20 cellular contexts compared by ENCODE assay signal in genomic region chr4:22595684-22596083, GRCh38.
DNase-seq lines count a peak whose midpoint lies in the region; ATAC-seq, FAIRE-seq and TF ChIP-seq lines count a peak whose summit lies in the region.
"Had no signal": no experiment of that assay in that cellular context is flagged by ENCODE, and none has a peak within 500 bp of the region (broad histone marks: within the 10 kb centered on the region; RNA-seq: fewer than 3 reads in every experiment).

No MANE protein-coding gene starts in this region.

- H3K9ac ChIP-seq in GM12878 (ENCODE audit: control insufficient read depth, insufficient read depth, low read length), result no peak overlapping the region

- no peak for FAIRE-seq in GM12878 (lab: Jason Lieb, UNC)
- FAIRE-seq: K562 had no signal

- CTCF ChIA-PET in activated CD4-positive, alpha-beta T cell treated with anti-CD3 and anti-CD28 coated beads for 36 hours (lab: Charles Lee), result no interaction called here
- CTCF ChIA-PET in GM12878 (lab: Yijun Ruan, JAX), result interaction anchor here (0.6 to 1.9 kb wide), 11 partner anchors 8 to 185 kb away, joined by 3 to 8 read pairs (median 4); no protein-coding TSS in a partner anchor

- no peak overlapping the region for H3K27ac Mint-ChIP-seq in activated CD4-positive, alpha-beta T cell treated with anti-CD3 and anti-CD28 coated beads for 36 hours
- H3K27ac Mint-ChIP-seq: CD4-positive, alpha-beta memory T cell had no signal

- no peaks in the 10 kb centered on the region for H3K27me3 Mint-ChIP-seq in activated CD4-positive, alpha-beta T cell treated with anti-CD3 and anti-CD28 coated beads for 36 hours
- H3K27me3 Mint-ChIP-seq: CD4-positive, alpha-beta memory T cell had no signal

- H3K4me1 ChIP-seq in GM12878 (ENCODE audit: control insufficient read depth, insufficient read depth, low read length) (no peaks in the 10 kb centered on the region), HAP-1 (no peaks in the 10 kb centered on the region)
- H3K4me1 ChIP-seq: body of pancreas had no signal

- no peak for TF ChIP-seq CTCF in GM12878 (IDR thresholded peaks at IDR 0.05 in 2 of 3, conservative IDR thresholded peaks at IDR 0.05 in 1 of 3; ENCODE audit: control insufficient read depth in 2 of 3, extremely low read depth in 1 of 3, insufficient read depth in 1 of 3, low read depth in 3 of 3, low read length in 3 of 3)

- H3K36me3 ChIP-seq in GM12878 (ENCODE audit: control insufficient read depth in 2 of 2, insufficient read depth in 2 of 2, low read length in 1 of 2) (no peaks in the 10 kb centered on the region), HAP-1 (replicated peaks) (no peaks in the 10 kb centered on the region)
- H3K36me3 ChIP-seq: stomach had no signal

- no peaks in the 10 kb centered on the region for H3K9me3 ChIP-seq in GM12878 (replicated peaks; ENCODE audit: control insufficient read depth, insufficient read depth, low read length)
- H3K9me3 ChIP-seq in HAP-1, result no peaks in the 10 kb centered on the region
- H3K9me3 ChIP-seq: body of pancreas, stomach had no signal

- H4K20me1 ChIP-seq in GM12878 (ENCODE audit: control insufficient read depth, insufficient read depth), result no peaks in the 10 kb centered on the region

- H3K4me1 Mint-ChIP-seq in activated CD4-positive, alpha-beta T cell treated with anti-CD3 and anti-CD28 coated beads for 36 hours, result peaks cover 3% of the 10 kb centered on the region
- H3K4me1 Mint-ChIP-seq: CD4-positive, alpha-beta memory T cell had no signal

- H3K4me3 Mint-ChIP-seq in activated CD4-positive, alpha-beta T cell treated with anti-CD3 and anti-CD28 coated beads for 36 hours, result no peak overlapping the region
- H3K4me3 Mint-ChIP-seq: CD4-positive, alpha-beta memory T cell had no signal

- POLR2A ChIA-PET in activated CD4-positive, alpha-beta T cell treated with anti-CD3 and anti-CD28 coated beads for 36 hours (lab: Charles Lee), result no interaction called here
- POLR2A ChIA-PET in GM12878 (lab: Charles Lee), result interaction anchor here (0.7 to 3.7 kb wide), 15 partner anchors 8 to 163 kb away, joined by 3 to 17 read pairs (median 4); no protein-coding TSS in a partner anchor

- H3K4me2 ChIP-seq in GM12878 (ENCODE audit: control insufficient read depth, insufficient read depth), result no peak overlapping the region

- peak; percentile 23 for ATAC-seq in activated CD4-positive, alpha-beta T cell treated with anti-CD3 and anti-CD28 coated beads for 36 hours
- ATAC-seq in HG03558 (IDR thresholded peaks at IDR 0.05; ENCODE audit: extremely low read depth, unreplicated experiment) (peak; percentile 56), GM12878 (peak; percentile 84)
- ATAC-seq: body of pancreas, HCT116, K562 had no signal

- TF ChIP-seq EP300 in GM12878 (IDR thresholded peaks at IDR 0.05; ENCODE audit: borderline replicate concordance in 1 of 2, control insufficient read depth in 1 of 2, low read depth in 2 of 2, low read length in 2 of 2), result peak; percentile 58 to 75; a peak in 2 of 4 replicates

- WGBS in GM12878 (ENCODE audit: insufficient coverage, insufficient replicate concordance, low lambda C conversion rate, missing lambda C conversion rate), result 23% methylated on average over 3 of the region's 3 CpGs

- H3K4me3 ChIP-seq in GM12878 (no peak overlapping the region), HAP-1 (no peak overlapping the region)
- H3K4me3 ChIP-seq: body of pancreas, K562, skin epidermis, stomach had no signal

- SMC1A ChIA-PET in GM12878 (lab: Charles Lee; ENCODE audit: uncharacterized antibody, unreplicated experiment), result interaction anchor here (0.8 to 2.6 kb wide), 26 partner anchors 9 to 187 kb away, joined by 3 to 22 read pairs (median 4); no protein-coding TSS in a partner anchor

- in situ Hi-C loops in GM12878 (cut with MboI), result no loop called here
- in situ Hi-C loops in HAP-1 (cut with MboI; ENCODE audit: low sequenced_read_pairs), result no loop called here

- TF ChIP-seq POLR2A in GM12878 (IDR thresholded peaks at IDR 0.05; ENCODE audit: low read depth, low read length), result no peak

- no peaks in the 10 kb centered on the region for H3K79me2 ChIP-seq in GM12878 (ENCODE audit: control insufficient read depth, insufficient read depth, low read length)

- no TSS peak for BruUV-seq in GM12878 (replicated peaks; lab: Mats Ljungman, UMichigan)

- TF ChIP-seq RAD21 in GM12878 (IDR thresholded peaks at IDR 0.05; ENCODE audit: insufficient read depth, low read depth, low read length), result no peak

- no peak overlapping the region for H3K27ac ChIP-seq in GM12878 (ENCODE audit: control insufficient read depth, insufficient read depth)
- H3K27ac ChIP-seq: body of pancreas, skin epidermis, stomach had no signal

- no peak overlapping the region for H2AFZ ChIP-seq in GM12878 (ENCODE audit: control insufficient read depth, low read depth, low read length)

- RAD21 ChIA-PET in GM12878 (lab: Charles Lee; ENCODE audit: unreplicated experiment), result interaction anchor here (0.7 to 3.1 kb wide), 20 partner anchors 8 to 169 kb away, joined by 3 to 27 read pairs (median 4); no protein-coding TSS in a partner anchor

- no peaks in the 10 kb centered on the region for H3K9me3 Mint-ChIP-seq in activated CD4-positive, alpha-beta T cell treated with anti-CD3 and anti-CD28 coated beads for 36 hours (ENCODE audit: low read depth)

- DNase-seq in activated CD4-positive, alpha-beta T cell treated with anti-CD3 and anti-CD28 coated beads for 36 hours, result no peak
- no peak for DNase-seq in activated CD4-positive, alpha-beta T cell treated with anti-CD3 and anti-CD28 coated beads for 4 hours
- DNase-seq in GM12878 (ENCODE audit: low read depth, low spot score), result peak; percentile 17
- no peak for DNase-seq in NCI-H2196 (lab: John Stamatoyannopoulos, UW; ENCODE audit: unreplicated experiment)
- DNase-seq in HAP-1 (ENCODE audit: low spot score in 2 of 2), result no peak
- no peak for DNase-seq in putamen (ENCODE audit: low spot score)
- no peak for DNase-seq in NCI-H345 (lab: John Stamatoyannopoulos, UW)
- DNase-seq: 8988T; activated CD8-positive, alpha-beta memory T cell treated with anti-CD3 and anti-CD28 coated beads for 24 hours; activated gamma-delta T cell; body of pancreas; CD4-positive, alpha-beta memory T cell; EL; NCI-H1694 treated with DMSO at 0.1 percent for 48 hours; NCI-H774; stomach had no signal

- H3K27me3 ChIP-seq in GM12878 (replicated peaks in 1 of 2; ENCODE audit: control insufficient read depth in 2 of 2, insufficient read depth in 2 of 2, low read length in 1 of 2) (no peaks in the 10 kb centered on the region), HAP-1 (ENCODE audit: low read depth) (peaks cover 6% of the 10 kb centered on the region; the same call in 1 of the 2 replicates)
- H3K27me3 ChIP-seq: body of pancreas, stomach had no signal

- intact Hi-C loops in activated CD4-positive, alpha-beta T cell treated with anti-CD3 and anti-CD28 coated beads for 36 hours (cut with DNase I, micrococcal nuclease), result no loop called here
- intact Hi-C loops in GM12878 (cut with micrococcal nuclease; ENCODE audit: unreplicated experiment), result loop anchor here (5.0 kb wide), 3 partner anchors 78 to 113 kb away; partner anchors contain the start of gene ADGRA3

- no peaks in the 10 kb centered on the region for H3K36me3 Mint-ChIP-seq in activated CD4-positive, alpha-beta T cell treated with anti-CD3 and anti-CD28 coated beads for 36 hours (ENCODE audit: low read depth)
- H3K36me3 Mint-ChIP-seq: CD4-positive, alpha-beta memory T cell had no signal

TF ChIP-seq in GM12878, 131 proteins besides CTCF, POLR2A, EP300 and RAD21 (continues in another document):
- TF ChIP-seq MYB (IDR thresholded peaks at IDR 0.05; ENCODE audit: borderline replicate concordance, low read depth, low read length) (peak; percentile 79; the same call in 1 of the 2 replicates), RELB (IDR thresholded peaks at IDR 0.05; ENCODE audit: low read depth) (peak; percentile 86), BCL11A (IDR thresholded peaks at IDR 0.05; ENCODE audit: low read depth, low read length) (peak; percentile 60; the same call in 1 of the 2 replicates), MEF2B (IDR thresholded peaks at IDR 0.05; ENCODE audit: partially characterized antibody, poor library complexity, severe bottlenecking) (peak; percentile 86), NBN (IDR thresholded peaks at IDR 0.05) (peak; percentile 64), BHLHE40 (IDR thresholded peaks at IDR 0.05; ENCODE audit: borderline replicate concordance in 1 of 2, low read depth in 2 of 2, low read length in 1 of 2) (0 out of 4 replicates have a peak, but pooled peaks of 1 of the 2 experiments have one; percentile 24), ESRRA (IDR thresholded peaks at IDR 0.05; ENCODE audit: low read length) (0 out of 2 replicates have a peak, but pooled peaks have one; percentile 40), ZNF24 (IDR thresholded peaks at IDR 0.05) (no peak), SMAD1 (IDR thresholded peaks at IDR 0.05; ENCODE audit: low read depth, partially characterized antibody) (peak; percentile 67), ATF7 (IDR thresholded peaks at IDR 0.05; ENCODE audit: low read depth) (peak; percentile 95), MTA2 (IDR thresholded peaks at IDR 0.05; ENCODE audit: low read depth) (peak; percentile 68), IRF4 (IDR thresholded peaks at IDR 0.05; ENCODE audit: low read depth, low read length) (no peak), USF1 (IDR thresholded peaks at IDR 0.05; ENCODE audit: borderline replicate concordance, extremely low read length, insufficient read depth, low read depth, low read length) (no peak), MEF2A (IDR thresholded peaks at IDR 0.05; ENCODE audit: insufficient read depth, low read depth, low read length) (peak; percentile 78; the same call in 1 of the 2 replicates)

Comparison
In these comparisons a context has a peak if more than half of its experiments do, and no peak if none do; other contexts are left out.
1. ATAC-seq: peak in every context shown above with its lines; median percentile 84 in GM12878; 56 in HG03558; 23 in activated CD4-positive, alpha-beta T cell treated with anti-CD3 and anti-CD28 coated beads for 36 hours.